13 cellular contexts compared by ENCODE assay signal in the genomic region with DNA sequence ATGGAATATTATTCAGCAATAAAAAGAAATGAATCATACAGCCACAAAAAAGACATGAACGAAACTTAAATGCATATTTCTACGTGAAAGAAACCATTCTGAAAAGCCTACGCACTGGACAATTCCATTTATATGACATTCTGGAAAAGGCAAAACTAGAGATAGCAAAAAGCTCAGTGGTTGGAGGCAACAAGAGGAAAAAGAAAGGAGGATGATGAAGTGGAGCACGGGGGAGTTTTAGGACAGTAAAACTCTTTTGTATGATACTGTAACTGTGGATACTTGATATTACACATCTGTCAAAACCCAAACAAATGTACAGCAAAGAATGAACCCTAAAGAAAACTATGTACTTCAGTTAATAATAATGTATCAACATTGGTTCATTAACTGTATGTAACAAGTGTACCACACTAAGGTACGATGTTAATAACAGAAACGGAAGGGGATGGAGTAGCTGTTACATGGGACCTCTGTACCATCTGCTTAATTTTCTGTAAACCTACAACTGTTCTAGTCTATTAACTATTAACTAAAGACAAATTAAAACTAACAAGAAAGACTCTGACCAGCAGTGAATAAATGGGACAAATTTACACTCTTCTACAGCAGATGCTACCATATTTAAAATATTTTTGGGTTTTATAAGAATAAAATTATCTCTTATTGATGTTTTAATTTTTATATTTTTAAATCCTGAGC. TPM values are rescaled to one million over a fixed set of nuclear protein-coding genes. Genes with fewer than 3 reads are reported as not detected.
DNase-seq lines count a peak whose midpoint lies in the region; ATAC-seq, FAIRE-seq and TF ChIP-seq lines count a peak whose summit lies in the region.
"Had no signal": no experiment of that assay in that cellular context is flagged by ENCODE, and none has a peak within 500 bp of the region (broad histone marks: within the 10 kb centered on the region; RNA-seq: fewer than 3 reads in every experiment).

No MANE protein-coding gene starts in this region.

- H2AFZ ChIP-seq in HepG2 (ENCODE audit: low read length) = no peak overlapping the region

- POLR2A ChIA-PET in HepG2 (lab: Yijun Ruan, JAX) = no interaction called here

- DNase-seq in D721Med (ENCODE audit: insufficient read length, low spot score) = no peak
- DNase-seq in HepG2 (ENCODE audit: low spot score) = no peak
- no peak for DNase-seq in globus pallidus (ENCODE audit: low spot score)
- no peak for DNase-seq in T-helper 1 cell
- DNase-seq: ACHN; CD4-positive, alpha-beta memory T cell; DMS79 treated with DMSO at 0.1 percent for 48 hours; GF-D8; GOT3 had no signal

- peak; percentile 21 for FAIRE-seq in D721Med (lab: Jason Lieb, UNC)
- FAIRE-seq in HepG2 (lab: Jason Lieb, UNC) = no peak

- in situ Hi-C loops in HepG2 (cut with HindIII; ENCODE audit: extremely low pct_ligation_motif_present, low pct_unique_long_range_greater_than_20kb) = no loop called here

- H3K27ac ChIP-seq in HepG2 (ENCODE audit: extremely low read length, insufficient read depth, low read length) = no peak overlapping the region
- H3K27ac ChIP-seq: C4-2B had no signal

- H3K4me3 ChIP-seq in endocrine pancreas (ENCODE audit: control insufficient read depth, insufficient read depth, low read length) (peak overlapping the region; percentile 74), HepG2 (replicated peaks in 1 of 3; ENCODE audit: insufficient read depth in 1 of 3, low read depth in 2 of 3, low read length in 3 of 3) (no peak overlapping the region)
- H3K4me3 ChIP-seq: HAP-1 had no signal

- H3K4me2 ChIP-seq in HepG2 (ENCODE audit: low read depth, low read length) = 0 out of 2 replicates have a peak overlapping the region, but pooled peaks have one; percentile 6

- CTCF ChIA-PET in HepG2 (lab: Yijun Ruan, JAX; ENCODE audit: low intra/inter-chr PET ratio, low total read pairs) = no interaction called here

- peak; percentile 27 for ATAC-seq in HepG2
- ATAC-seq in HG02885 (IDR thresholded peaks at IDR 0.05; ENCODE audit: poor library complexity, unreplicated experiment) = no peak

- TF ChIP-seq RAD21 in HepG2 (CRISPR knock-in tag; IDR thresholded peaks at IDR 0.05) = no peak

- 93% methylated on average over 6 of the region's 6 CpGs for WGBS in HepG2 (ENCODE audit: low lambda C conversion rate)

- peaks cover 96% of the 10 kb centered on the region for H3K79me2 ChIP-seq in HepG2 (ENCODE audit: insufficient read depth, low read length)

- H3K4me1 ChIP-seq in endocrine pancreas (ENCODE audit: control insufficient read depth, insufficient read depth, low read length) = peaks cover 20% of the 10 kb centered on the region
- H3K4me1 ChIP-seq in HepG2 (ENCODE audit: insufficient read depth, low read length) = peaks cover 77% of the 10 kb centered on the region
- H3K4me1 ChIP-seq: HAP-1 had no signal

- H3K9ac ChIP-seq in endocrine pancreas (ENCODE audit: control insufficient read depth, insufficient read depth, low read length) = no peak overlapping the region
- no peak overlapping the region for H3K9ac ChIP-seq in HepG2 (ENCODE audit: insufficient read depth, low read depth, low read length)

- H3K27me3 ChIP-seq in endocrine pancreas (ENCODE audit: control insufficient read depth, insufficient read depth, low read length) = no peaks in the 10 kb centered on the region
- no peaks in the 10 kb centered on the region for H3K27me3 ChIP-seq in HepG2 (ENCODE audit: control insufficient read depth in 1 of 2, insufficient read depth in 2 of 2, low read length in 2 of 2)

- H4K20me1 ChIP-seq in HepG2 (ENCODE audit: insufficient read depth, low read length) = peaks cover 91% of the 10 kb centered on the region

- intact Hi-C loops in HepG2 (cut with micrococcal nuclease; ENCODE audit: unreplicated experiment) = no loop called here

- TF ChIP-seq CTCF in D721Med (IDR thresholded peaks at IDR 0.05; ENCODE audit: insufficient read depth, missing control alignments) (no peak), HepG2 (CRISPR knock-in tag; IDR thresholded peaks at IDR 0.05) (no peak)

- no TSS peak for BruUV-seq in HepG2 (replicated peaks; lab: Mats Ljungman, UMichigan)

- H3K9me3 ChIP-seq in endocrine pancreas (ENCODE audit: control insufficient read depth, low read length) (no peaks in the 10 kb centered on the region), HepG2 (ENCODE audit: low read length) (no peaks in the 10 kb centered on the region)
- H3K9me3 ChIP-seq: HAP-1 had no signal

- TF ChIP-seq POLR2A in HepG2 (IDR thresholded peaks at IDR 0.05; ENCODE audit: insufficient read depth in 1 of 2, low read depth in 2 of 2, low read length in 2 of 2) = no peak

- H3K36me3 ChIP-seq in endocrine pancreas (ENCODE audit: control insufficient read depth, insufficient read depth, low read length) = no peaks in the 10 kb centered on the region
- H3K36me3 ChIP-seq in HepG2 (replicated peaks in 1 of 2; ENCODE audit: control insufficient read depth in 1 of 2, insufficient read depth in 2 of 2, low read length in 2 of 2) = no peaks in the 10 kb centered on the region
- H3K36me3 ChIP-seq: HAP-1 had no signal

- no peak for TF ChIP-seq EP300 in HepG2 (IDR thresholded peaks at IDR 0.05; ENCODE audit: low read depth in 2 of 2, low read length in 2 of 2)
- TF ChIP-seq EP300 in HepG2 (CRISPR knock-in tag; IDR thresholded peaks at IDR 0.05; ENCODE audit: borderline replicate concordance) = no peak

TF ChIP-seq in HepG2, 621 proteins besides CTCF, POLR2A, EP300 and RAD21 (continues in another document):
- TF ChIP-seq KDM1A (CRISPR knock-in tag; IDR thresholded peaks at IDR 0.05) (no peak), EHMT2 (IDR thresholded peaks at IDR 0.05; ENCODE audit: borderline replicate concordance, low read depth, low read length) (no peak), PAF1 (CRISPR knock-in tag; IDR thresholded peaks at IDR 0.05) (no peak), NKX3-1 (CRISPR knock-in tag; IDR thresholded peaks at IDR 0.05) (no peak), ZNF788 (CRISPR knock-in tag; IDR thresholded peaks at IDR 0.05; ENCODE audit: borderline replicate concordance) (no peak), ZNF839 (CRISPR knock-in tag; IDR thresholded peaks at IDR 0.05; ENCODE audit: borderline replicate concordance) (no peak), SALL2 (CRISPR knock-in tag; IDR thresholded peaks at IDR 0.05) (no peak), TAF1 (CRISPR knock-in tag; IDR thresholded peaks at IDR 0.05) (no peak)
- TF ChIP-seq, protein P1, sequence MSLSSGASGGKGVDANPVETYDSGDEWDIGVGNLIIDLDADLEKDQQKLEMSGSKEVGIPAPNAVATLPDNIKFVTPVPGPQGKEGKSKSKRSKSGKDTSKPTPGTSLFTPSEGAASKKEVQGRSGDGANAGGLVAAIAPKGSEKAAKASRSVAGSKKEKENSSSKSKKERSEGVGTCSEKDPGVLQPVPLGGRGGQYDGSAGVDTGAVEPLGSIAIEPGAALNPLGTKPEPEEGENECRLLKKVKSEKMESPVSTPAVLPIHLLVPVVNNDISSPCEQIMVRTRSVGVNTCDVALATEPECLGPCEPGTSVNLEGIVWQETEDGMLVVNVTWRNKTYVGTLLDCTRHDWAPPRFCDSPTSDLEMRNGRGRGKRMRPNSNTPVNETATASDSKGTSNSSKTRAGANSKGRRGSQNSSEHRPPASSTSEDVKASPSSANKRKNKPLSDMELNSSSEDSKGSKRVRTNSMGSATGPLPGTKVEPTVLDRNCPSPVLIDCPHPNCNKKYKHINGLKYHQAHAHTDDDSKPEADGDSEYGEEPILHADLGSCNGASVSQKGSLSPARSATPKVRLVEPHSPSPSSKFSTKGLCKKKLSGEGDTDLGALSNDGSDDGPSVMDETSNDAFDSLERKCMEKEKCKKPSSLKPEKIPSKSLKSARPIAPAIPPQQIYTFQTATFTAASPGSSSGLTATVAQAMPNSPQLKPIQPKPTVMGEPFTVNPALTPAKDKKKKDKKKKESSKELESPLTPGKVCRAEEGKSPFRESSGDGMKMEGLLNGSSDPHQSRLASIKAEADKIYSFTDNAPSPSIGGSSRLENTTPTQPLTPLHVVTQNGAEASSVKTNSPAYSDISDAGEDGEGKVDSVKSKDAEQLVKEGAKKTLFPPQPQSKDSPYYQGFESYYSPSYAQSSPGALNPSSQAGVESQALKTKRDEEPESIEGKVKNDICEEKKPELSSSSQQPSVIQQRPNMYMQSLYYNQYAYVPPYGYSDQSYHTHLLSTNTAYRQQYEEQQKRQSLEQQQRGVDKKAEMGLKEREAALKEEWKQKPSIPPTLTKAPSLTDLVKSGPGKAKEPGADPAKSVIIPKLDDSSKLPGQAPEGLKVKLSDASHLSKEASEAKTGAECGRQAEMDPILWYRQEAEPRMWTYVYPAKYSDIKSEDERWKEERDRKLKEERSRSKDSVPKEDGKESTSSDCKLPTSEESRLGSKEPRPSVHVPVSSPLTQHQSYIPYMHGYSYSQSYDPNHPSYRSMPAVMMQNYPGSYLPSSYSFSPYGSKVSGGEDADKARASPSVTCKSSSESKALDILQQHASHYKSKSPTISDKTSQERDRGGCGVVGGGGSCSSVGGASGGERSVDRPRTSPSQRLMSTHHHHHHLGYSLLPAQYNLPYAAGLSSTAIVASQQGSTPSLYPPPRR (CRISPR knock-in tag; IDR thresholded peaks at IDR 0.05; ENCODE audit: borderline replicate concordance) = no peak

RNA-seq across cellular contexts. Expression of gene ROCK2, which starts 31.5 kb away (rescaled TPM):
- 119 and 174 TPM in 2 replicates for total RNA-seq in HepG2 (2016; rRNA removed; fragmentation: Illumina TruSeq; extraction: Trizol)
- total RNA-seq in HepG2 (2016; cell fraction: cytosol; rRNA removed; fragmentation: Illumina TruSeq; extraction: Trizol; ENCODE audit: low read depth) = 13.0 and 13.5 TPM in 2 replicates
- total RNA-seq in HepG2 (2016; cell fraction: insoluble cytoplasmic fraction; rRNA removed; fragmentation: Illumina TruSeq; extraction: Trizol) = 112 and 164 TPM in 2 replicates
- total RNA-seq in HepG2 (2016; cell fraction: membrane; rRNA removed; fragmentation: Illumina TruSeq; extraction: Trizol) = 35.2 and 39.5 TPM in 2 replicates
- total RNA-seq in HepG2 (2016; cell fraction: nucleus; rRNA removed; fragmentation: Illumina TruSeq; extraction: Trizol) = 134 and 149 TPM in 2 replicates
- polyA plus RNA-seq in HepG2 (2011; rRNA removed) = 31.9 and 38.1 TPM in 2 replicates
- 14.6 and 24.9 TPM in 2 replicates for polyA plus RNA-seq in HepG2 (2011; cell fraction: cytosol; rRNA removed)
- 19.3 and 29.4 TPM in 2 replicates for polyA plus RNA-seq in HepG2 (2011; cell fraction: nucleus; rRNA removed)
- 62.4 and 98.0 TPM in 2 replicates for polyA plus RNA-seq in HepG2 (2012)
- polyA plus RNA-seq in HepG2 (2016; cell fraction: cytosol; fragmentation: Illumina TruSeq; extraction: Trizol; ENCODE audit: low read depth) = 1.6 and 1.8 TPM in 2 replicates
- polyA plus RNA-seq in HepG2 (2016; cell fraction: insoluble cytoplasmic fraction; fragmentation: Illumina TruSeq; extraction: Trizol; ENCODE audit: low read depth) = 87.7 and 90.4 TPM in 2 replicates
- polyA plus RNA-seq in HepG2 (2016; cell fraction: membrane; fragmentation: Illumina TruSeq; extraction: Trizol; ENCODE audit: low read depth) = 6.9 and 8.4 TPM in 2 replicates
- polyA plus RNA-seq in HepG2 (2016; cell fraction: nucleus; fragmentation: Illumina TruSeq; extraction: Trizol; ENCODE audit: insufficient read depth, low read depth) = 77.5 and 87.9 TPM in 2 replicates
- 17.3 and 25.8 TPM in 2 replicates for polyA minus RNA-seq in HepG2 (2011; rRNA and poly(A)+ RNA removed; ENCODE audit: low replicate concordance)
- 82.6 and 95.3 TPM in 2 replicates for polyA minus RNA-seq in HepG2 (2011; cell fraction: cytosol; rRNA and poly(A)+ RNA removed)
- polyA minus RNA-seq in HepG2 (2011; cell fraction: nucleus; rRNA and poly(A)+ RNA removed) = 275 and 284 TPM in 2 replicates
